ENCODE assay signal across 24 cellular contexts in the genomic region with DNA sequence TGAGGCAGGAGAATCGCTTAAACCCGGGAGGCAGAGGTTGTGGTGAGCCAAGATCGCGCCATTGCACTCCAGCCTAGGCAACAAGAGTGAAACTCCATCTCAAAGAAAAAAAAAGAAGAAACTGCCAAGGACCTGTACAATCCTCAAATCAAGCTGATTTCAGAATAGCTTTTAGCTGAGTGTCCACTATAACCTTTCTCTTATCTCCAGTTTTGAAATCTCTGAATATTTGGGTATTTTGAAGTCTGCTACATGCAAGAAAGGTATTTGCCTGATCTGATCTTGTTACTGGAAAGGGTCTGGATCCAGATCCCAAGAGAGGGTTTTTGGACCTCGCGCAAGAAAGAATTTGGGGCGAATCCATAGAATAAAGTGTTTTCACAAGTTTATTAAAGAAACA. TPM values are rescaled to one million over a fixed set of nuclear protein-coding genes. Genes with fewer than 3 reads are reported as not detected.
A peak's percentile ranks its signal among the peaks of the same experiment; 100 is the strongest.
DNase-seq lines count a peak whose midpoint lies in the region; ATAC-seq and TF ChIP-seq lines count a peak whose summit lies in the region.
"Had no signal": no experiment of that assay in that cellular context is flagged by ENCODE, and none has a peak within 500 bp of the region (broad histone marks: within the 10 kb centered on the region; RNA-seq: fewer than 3 reads in every experiment).

No MANE protein-coding gene starts in this region.

- H3K27me3 ChIP-seq in SK-N-SH (ENCODE audit: insufficient read depth) = no peaks in the 10 kb centered on the region
- H3K27me3 ChIP-seq: BLaER1 treated with 17β-estradiol and CSF1 and Interleukin-3, amounts not matched to agents 10 nM and 100 nM had no signal

- no peak for ATAC-seq in SK-N-SH treated with all-trans-retinoic acid at 6 μM for 48 hours
- peak; percentile 75 for ATAC-seq in omental fat pad (ENCODE audit: low FRiP score)
- ATAC-seq in GM19035 (IDR thresholded peaks at IDR 0.05; ENCODE audit: unreplicated experiment) = no peak
- ATAC-seq: A549, GM12878 had no signal

- TF ChIP-seq CTCF in SK-N-SH (IDR thresholded peaks at IDR 0.05) (no peak), omental fat pad (IDR thresholded peaks at IDR 0.05) (no peak)

- H3K36me3 ChIP-seq in SK-N-SH (replicated peaks in 1 of 2; ENCODE audit: control insufficient read depth in 1 of 2, insufficient read depth in 2 of 2, low read length in 1 of 2) = peaks cover 53 to 76% of the 10 kb centered on the region in 2 experiments

- CTCF ChIA-PET in SK-N-SH (lab: Yijun Ruan, JAX) = interaction anchor here (1.2 kb wide), 1 partner anchor 143 kb away, joined by 3 read pairs; no protein-coding TSS in a partner anchor

- peak overlapping the region; percentile 62 to 92; a peak in 1 of 4 replicates for H3K27ac ChIP-seq in SK-N-SH (ENCODE audit: low read depth in 2 of 2, low read length in 1 of 2)
- H3K27ac ChIP-seq: 22Rv1; A549; BLaER1 treated with 17β-estradiol and CSF1 and Interleukin-3, amounts not matched to agents 10 nM and 100 nM; C4-2B had no signal

- 0 out of 2 replicates have a peak, but pooled peaks cover 2% of the 10 kb centered on the region for H3K79me2 ChIP-seq in SK-N-SH (ENCODE audit: insufficient read depth)

- H3K4me3 ChIP-seq in SK-N-SH (ENCODE audit: low read depth in 2 of 2, low read length in 1 of 2) = no peak overlapping the region
- H3K4me3 ChIP-seq: A549; BLaER1 treated with 17β-estradiol and CSF1 and Interleukin-3, amounts not matched to agents 10 nM and 100 nM; GM12878 had no signal

- no peak overlapping the region for H3K9ac ChIP-seq in SK-N-SH
- H3K9ac ChIP-seq: BLaER1 treated with 17β-estradiol and CSF1 and Interleukin-3, amounts not matched to agents 10 nM and 100 nM had no signal

- H3K9me3 ChIP-seq in SK-N-SH = no peaks in the 10 kb centered on the region
- H3K9me3 ChIP-seq: BLaER1 treated with 17β-estradiol and CSF1 and Interleukin-3, amounts not matched to agents 10 nM and 100 nM had no signal

- no peak for TF ChIP-seq RAD21 in SK-N-SH (IDR thresholded peaks at IDR 0.05; ENCODE audit: low read length)

- no peak for TF ChIP-seq EP300 in SK-N-SH (IDR thresholded peaks at IDR 0.05; ENCODE audit: borderline replicate concordance in 1 of 2, low read depth in 1 of 2, low read length in 1 of 2)

- DNase-seq in SK-N-SH (no peak), amniotic epithelial cell (ENCODE audit: low read depth) (peak; percentile 29), omental fat pad (ENCODE audit: low spot score) (no peak), epidermal melanocyte (ENCODE audit: insufficient read length, low spot score) (no peak), SK-N-DZ (ENCODE audit: low spot score) (no peak)
- DNase-seq: AML-193; CD4-positive, alpha-beta T cell; CD8-positive, alpha-beta memory T cell; COR-L47; DMS 273 treated with DMSO at 0.1 percent for 48 hours; DMS153; DMS53; DMS79; DND-41; GDM1 had no signal

- no peaks in the 10 kb centered on the region for H4K20me1 ChIP-seq in SK-N-SH (ENCODE audit: insufficient read depth)
- H4K20me1 ChIP-seq: BLaER1 treated with 17β-estradiol and CSF1 and Interleukin-3, amounts not matched to agents 10 nM and 100 nM had no signal

- POLR2A ChIA-PET in SK-N-SH (lab: Yijun Ruan, JAX) = no interaction called here

- peaks cover 8 to 21% of the 10 kb centered on the region in 2 experiments; a peak in 3 of 4 replicates for H3K4me1 ChIP-seq in SK-N-SH (ENCODE audit: control insufficient read depth in 1 of 2, insufficient read depth in 2 of 2, low read depth in 1 of 2, low read length in 1 of 2)
- H3K4me1 ChIP-seq: A549; BLaER1 treated with 17β-estradiol and CSF1 and Interleukin-3, amounts not matched to agents 10 nM and 100 nM had no signal

- H2AFZ ChIP-seq in SK-N-SH (ENCODE audit: low read depth) = no peak overlapping the region

- H3K4me2 ChIP-seq in SK-N-SH = no peak overlapping the region
- H3K4me2 ChIP-seq: A549; BLaER1 treated with 17β-estradiol and CSF1 and Interleukin-3, amounts not matched to agents 10 nM and 100 nM had no signal

- WGBS in SK-N-SH (ENCODE audit: low lambda C conversion rate) = 94% methylated on average over 7 of the region's 7 CpGs

- peaks cover 18% of the 10 kb centered on the region for H3F3A ChIP-seq in SK-N-SH (replicated peaks; ENCODE audit: insufficient read depth)

- H3K9me2 ChIP-seq in SK-N-SH = no peaks in the 10 kb centered on the region

TF ChIP-seq in SK-N-SH, 30 proteins besides CTCF, POLR2A, EP300 and RAD21 (continues in another document):
- TF ChIP-seq, protein P1, sequence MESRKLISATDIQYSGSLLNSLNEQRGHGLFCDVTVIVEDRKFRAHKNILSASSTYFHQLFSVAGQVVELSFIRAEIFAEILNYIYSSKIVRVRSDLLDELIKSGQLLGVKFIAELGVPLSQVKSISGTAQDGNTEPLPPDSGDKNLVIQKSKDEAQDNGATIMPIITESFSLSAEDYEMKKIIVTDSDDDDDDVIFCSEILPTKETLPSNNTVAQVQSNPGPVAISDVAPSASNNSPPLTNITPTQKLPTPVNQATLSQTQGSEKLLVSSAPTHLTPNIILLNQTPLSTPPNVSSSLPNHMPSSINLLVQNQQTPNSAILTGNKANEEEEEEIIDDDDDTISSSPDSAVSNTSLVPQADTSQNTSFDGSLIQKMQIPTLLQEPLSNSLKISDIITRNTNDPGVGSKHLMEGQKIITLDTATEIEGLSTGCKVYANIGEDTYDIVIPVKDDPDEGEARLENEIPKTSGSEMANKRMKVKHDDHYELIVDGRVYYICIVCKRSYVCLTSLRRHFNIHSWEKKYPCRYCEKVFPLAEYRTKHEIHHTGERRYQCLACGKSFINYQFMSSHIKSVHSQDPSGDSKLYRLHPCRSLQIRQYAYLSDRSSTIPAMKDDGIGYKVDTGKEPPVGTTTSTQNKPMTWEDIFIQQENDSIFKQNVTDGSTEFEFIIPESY (IDR thresholded peaks at IDR 0.05; ENCODE audit: borderline replicate concordance, low read depth) = no peak
- TF ChIP-seq GATA2 (CRISPR knock-in tag; IDR thresholded peaks at IDR 0.05) = no peak
- TF ChIP-seq CHD2 (IDR thresholded peaks at IDR 0.05; ENCODE audit: low read length, partially characterized antibody) = no peak
- no peak for TF ChIP-seq FOXJ3 (CRISPR knock-in tag; IDR thresholded peaks at IDR 0.05)
- TF ChIP-seq NFIC (IDR thresholded peaks at IDR 0.05; ENCODE audit: borderline replicate concordance) = no peak

TF ChIP-seq in SK-N-SH treated with all-trans-retinoic acid at 6 μM for 48 hours, 23 proteins besides CTCF, POLR2A, EP300 and RAD21 (continues in another document):
- no peak for TF ChIP-seq PPARA (CRISPR knock-in tag; IDR thresholded peaks at IDR 0.05; ENCODE audit: borderline replicate concordance)
- TF ChIP-seq, protein P2, sequence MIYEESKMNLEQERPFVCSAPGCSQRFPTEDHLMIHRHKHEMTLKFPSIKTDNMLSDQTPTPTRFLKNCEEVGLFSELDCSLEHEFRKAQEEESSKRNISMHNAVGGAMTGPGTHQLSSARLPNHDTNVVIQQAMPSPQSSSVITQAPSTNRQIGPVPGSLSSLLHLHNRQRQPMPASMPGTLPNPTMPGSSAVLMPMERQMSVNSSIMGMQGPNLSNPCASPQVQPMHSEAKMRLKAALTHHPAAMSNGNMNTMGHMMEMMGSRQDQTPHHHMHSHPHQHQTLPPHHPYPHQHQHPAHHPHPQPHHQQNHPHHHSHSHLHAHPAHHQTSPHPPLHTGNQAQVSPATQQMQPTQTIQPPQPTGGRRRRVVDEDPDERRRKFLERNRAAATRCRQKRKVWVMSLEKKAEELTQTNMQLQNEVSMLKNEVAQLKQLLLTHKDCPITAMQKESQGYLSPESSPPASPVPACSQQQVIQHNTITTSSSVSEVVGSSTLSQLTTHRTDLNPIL (CRISPR knock-in tag; IDR thresholded peaks at IDR 0.05; ENCODE audit: low read depth) = no peak
- no peak for TF ChIP-seq ZFP30 (CRISPR knock-in tag; IDR thresholded peaks at IDR 0.05)
- no peak for TF ChIP-seq TOX (CRISPR knock-in tag; IDR thresholded peaks at IDR 0.05; ENCODE audit: borderline replicate concordance)

RNA-seq across cellular contexts. Expression of a gene that starts 19.1 kb away (rescaled TPM):
- polyA plus RNA-seq in SK-N-SH (2012; rRNA removed) = 61.8 and 70.3 TPM in 2 replicates
- 75.9 and 83.6 TPM in 2 replicates for polyA plus RNA-seq in SK-N-SH (2012; cell fraction: cytosol; rRNA removed)
- 20.8 and 24.7 TPM in 2 replicates for polyA plus RNA-seq in SK-N-SH (2012; cell fraction: nucleus; rRNA removed)
- total RNA-seq in omental fat pad = 10 to 100 TPM; 48.8 to 67.3 (median 65.0) TPM
- polyA plus RNA-seq in SK-N-DZ (2014; cell fraction: cytosol; rRNA removed) = 94.3 and 103 TPM in 2 replicates
- polyA plus RNA-seq in SK-N-DZ (2014; cell fraction: nucleus; rRNA removed) = 43.5 and 43.9 TPM in 2 replicates

RNA-seq across cellular contexts. Expression of a gene that starts 39.8 kb away (rescaled TPM):
- 16.6 and 21.7 TPM in 2 replicates for polyA plus RNA-seq in SK-N-SH (2012; rRNA removed)
- 18.7 and 21.4 TPM in 2 replicates for polyA plus RNA-seq in SK-N-SH (2012; cell fraction: cytosol; rRNA removed)
- polyA plus RNA-seq in SK-N-SH (2012; cell fraction: nucleus; rRNA removed) = 16.3 and 28.5 TPM in 2 replicates
- 10 to 100 TPM; 22.7 to 40.6 (median 28.9) TPM for total RNA-seq in omental fat pad
- polyA plus RNA-seq in SK-N-DZ (2014; cell fraction: cytosol; rRNA removed) = 50.0 and 52.9 TPM in 2 replicates
- polyA plus RNA-seq in SK-N-DZ (2014; cell fraction: nucleus; rRNA removed) = 45.0 and 47.6 TPM in 2 replicates

RNA-seq across cellular contexts. Expression of a gene that starts 40.1 kb away (rescaled TPM):
- 80.9 and 92.0 TPM in 2 replicates for polyA plus RNA-seq in SK-N-SH (2012; rRNA removed)
- 56.1 and 64.2 TPM in 2 replicates for polyA plus RNA-seq in SK-N-SH (2012; cell fraction: cytosol; rRNA removed)
- polyA plus RNA-seq in SK-N-SH (2012; cell fraction: nucleus; rRNA removed) = 162 and 164 TPM in 2 replicates
- 10 to 100 TPM; 47.1 to 62.6 (median 54.5) TPM for total RNA-seq in omental fat pad
- polyA plus RNA-seq in SK-N-DZ (2014; cell fraction: cytosol; rRNA removed) = 164 and 204 TPM in 2 replicates
- 193 and 200 TPM in 2 replicates for polyA plus RNA-seq in SK-N-DZ (2014; cell fraction: nucleus; rRNA removed)

RNA-seq across cellular contexts. Expression of a gene that starts 58.5 kb away (rescaled TPM):
- 0.86 and 1.3 TPM in 2 replicates for polyA plus RNA-seq in SK-N-SH (2012; rRNA removed)
- 0.75 and 0.81 TPM in 2 replicates for polyA plus RNA-seq in SK-N-SH (2012; cell fraction: cytosol; rRNA removed)
- 0.31 and 0.58 TPM in 2 replicates for polyA plus RNA-seq in SK-N-SH (2012; cell fraction: nucleus; rRNA removed)
- 10 to 100 TPM in 3 of 4 donors, 1 to 10 TPM in 1; 9.0 to 49.1 (median 12.2) TPM for total RNA-seq in omental fat pad
- 1.3 and 3.9 TPM in 2 replicates for polyA plus RNA-seq in SK-N-DZ (2014; cell fraction: cytosol; rRNA removed)
- polyA plus RNA-seq in SK-N-DZ (2014; cell fraction: nucleus; rRNA removed) = 1.8 and 2.1 TPM in 2 replicates
- total RNA-seq: A172, B cell had no signal
